10 cellular contexts compared by ENCODE assay signal in the genomic region with DNA sequence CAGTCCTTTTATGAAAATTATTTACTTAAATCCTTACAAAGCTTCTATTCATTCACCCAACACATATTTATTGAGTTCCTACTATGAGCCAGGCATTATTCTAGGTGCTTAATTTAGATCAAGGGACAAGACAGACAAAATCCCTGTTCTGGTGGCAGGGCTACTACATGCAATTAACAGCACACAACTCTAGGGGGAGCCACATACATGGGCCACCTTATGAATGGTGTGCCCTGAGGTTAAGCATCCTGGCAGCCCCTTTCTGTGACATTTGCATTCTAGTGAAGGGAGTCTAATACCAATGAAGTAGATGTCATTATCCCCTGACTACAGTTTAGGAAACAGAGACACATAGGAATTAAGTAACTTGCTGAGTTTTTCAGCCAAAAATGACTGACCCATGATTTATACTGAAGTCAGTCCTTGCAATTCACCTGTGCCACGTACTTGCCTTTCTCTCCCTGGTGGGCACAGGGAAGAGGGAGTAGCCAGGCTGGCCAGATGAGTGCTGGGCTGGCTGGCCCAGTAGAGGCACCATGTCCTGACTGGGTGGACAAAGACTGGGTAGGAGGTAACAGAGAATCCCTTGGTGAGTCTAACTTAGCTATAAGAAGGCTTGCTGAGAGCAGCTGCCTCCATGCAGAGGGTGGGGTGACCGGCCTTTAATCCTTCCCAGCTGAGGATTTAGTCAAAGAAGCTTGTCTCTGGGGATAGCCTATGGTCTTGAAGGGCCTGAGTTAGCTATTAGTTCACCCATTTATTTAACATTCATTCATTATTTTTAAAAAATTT. TPM values are rescaled to one million over a fixed set of nuclear protein-coding genes. Genes with fewer than 3 reads are reported as not detected.
A peak's percentile ranks its signal among the peaks of the same experiment; 100 is the strongest.
DNase-seq lines count a peak whose midpoint lies in the region; ATAC-seq, FAIRE-seq and TF ChIP-seq lines count a peak whose summit lies in the region.
"Had no signal": no experiment of that assay in that cellular context is flagged by ENCODE, and none has a peak within 500 bp of the region (broad histone marks: within the 10 kb centered on the region; RNA-seq: fewer than 3 reads in every experiment).

No MANE protein-coding gene starts in this region.

- H3K4me1 ChIP-seq in A549 (peaks cover 11% of the 10 kb centered on the region), OCI-LY1 (ENCODE audit: insufficient read depth, low read length, severe bottlenecking) (no peaks in the 10 kb centered on the region)

- H3K27ac ChIP-seq in A549 (peak overlapping the region in 1 of 2 experiments; percentile 26; a peak in 1 of 6 replicates), OCI-LY1 (ENCODE audit: low read depth, low read length, poor library complexity, severe bottlenecking) (no peak overlapping the region)

- no peaks in the 10 kb centered on the region for H3K9me2 ChIP-seq in OCI-LY1 (ENCODE audit: low read depth, low read length)

- H2AFZ ChIP-seq in OCI-LY1 (ENCODE audit: low read length) = no peak overlapping the region

- no peak for TF ChIP-seq EP300 in A549 (IDR thresholded peaks at IDR 0.05)

- WGBS in A549 (ENCODE audit: missing lambda C conversion rate) = 49% methylated on average over 2 of the region's 2 CpGs

- H3K36me3 ChIP-seq in OCI-LY1 (ENCODE audit: insufficient read depth, low read length) = no peaks in the 10 kb centered on the region

- no peak for TF ChIP-seq POLR2A in A549 (IDR thresholded peaks at IDR 0.05; ENCODE audit: low read length)

- ATAC-seq in A549 = peak in 1 of 2 experiments; percentile 80; a peak in 3 of 6 replicates
- peak; percentile 29 for ATAC-seq in esophagus mucosa
- ATAC-seq in HG02973 (IDR thresholded peaks at IDR 0.05; ENCODE audit: unreplicated experiment) = no peak

- POLR2A ChIA-PET in A549 (lab: Yijun Ruan, JAX) = no interaction called here

- FAIRE-seq in A549 (lab: Jason Lieb, UNC) = no peak
- FAIRE-seq: GM18507 had no signal

- DNase-seq in A549 (ENCODE audit: low read depth in 1 of 2, low spot score in 1 of 2) (peak; percentile 14 to 37), inferior parietal cortex (ENCODE audit: extremely low spot score) (no peak), SK-N-DZ (ENCODE audit: low spot score) (no peak)
- no peak for DNase-seq in stimulated activated naive CD4-positive, alpha-beta T cell (lab: John Stamatoyannopoulos, UW)
- DNase-seq: activated CD8-positive, alpha-beta memory T cell treated with anti-CD3 and anti-CD28 coated beads, Interleukin-2, amount 50 U/mL, for 48 hours had no signal

- H3K9me3 ChIP-seq in A549 (no peaks in the 10 kb centered on the region), OCI-LY1 (ENCODE audit: low read length) (no peaks in the 10 kb centered on the region)

- H3K4me3 ChIP-seq in A549 (no peak overlapping the region), OCI-LY1 (ENCODE audit: low read depth, low read length, poor library complexity, severe bottlenecking) (no peak overlapping the region)

- H3K9ac ChIP-seq in OCI-LY1 (ENCODE audit: low read length) = no peak overlapping the region

- CTCF ChIA-PET in A549 (lab: Yijun Ruan, JAX) = interaction anchor here (0.6 to 3.2 kb wide), 9 partner anchors 8 to 1067 kb away, joined by 3 to 11 read pairs (median 5); a partner anchor contains a TSS

- TF ChIP-seq RAD21 in A549 (conservative IDR thresholded peaks at IDR 0.05 in 1 of 2, IDR thresholded peaks at IDR 0.05 in 1 of 2) = peak; percentile 53 to 75

- 0 out of 2 replicates have a peak, but pooled peaks cover 3% of the 10 kb centered on the region for H3K27me3 ChIP-seq in OCI-LY1 (ENCODE audit: insufficient read depth, low read length)

- no peak overlapping the region for H3K4me2 ChIP-seq in A549
- H3K4me2 ChIP-seq in OCI-LY1 (ENCODE audit: low read length) = no peak overlapping the region

- no peaks in the 10 kb centered on the region for H3K79me2 ChIP-seq in OCI-LY1 (ENCODE audit: insufficient read depth, low read length)

- H3F3A ChIP-seq in OCI-LY1 (ENCODE audit: insufficient read depth, low read length) = no peaks in the 10 kb centered on the region

- H4K20me1 ChIP-seq in OCI-LY1 (ENCODE audit: insufficient read depth, low read length) = no peaks in the 10 kb centered on the region

- TF ChIP-seq CTCF in A549 (IDR thresholded peaks at IDR 0.05) = peak; percentile 48
- TF ChIP-seq CTCF in GM12873 (IDR thresholded peaks at IDR 0.05; ENCODE audit: insufficient read depth, low read depth, low read length, missing control alignments) = peak; percentile 80
- peak; percentile 58 for TF ChIP-seq CTCF in OCI-LY1 (IDR thresholded peaks at IDR 0.05; ENCODE audit: low read length)

TF ChIP-seq in A549, 52 proteins besides CTCF, POLR2A, EP300 and RAD21:
- TF ChIP-seq RNF2 (IDR thresholded peaks at IDR 0.05; ENCODE audit: borderline replicate concordance, low read depth) (no peak), CEBPB (IDR thresholded peaks at IDR 0.05) (no peak), CHD2 (IDR thresholded peaks at IDR 0.05; ENCODE audit: low read length, partially characterized antibody) (no peak), GATA3 (IDR thresholded peaks at IDR 0.05; ENCODE audit: borderline replicate concordance) (no peak), HOXB5 (CRISPR knock-in tag; IDR thresholded peaks at IDR 0.05) (no peak), FOSL2 (IDR thresholded peaks at IDR 0.05) (no peak), FOSL2 (CRISPR knock-in tag; IDR thresholded peaks at IDR 0.05) (no peak), SMC3 (IDR thresholded peaks at IDR 0.05) (no peak)
- TF ChIP-seq, protein P1, sequence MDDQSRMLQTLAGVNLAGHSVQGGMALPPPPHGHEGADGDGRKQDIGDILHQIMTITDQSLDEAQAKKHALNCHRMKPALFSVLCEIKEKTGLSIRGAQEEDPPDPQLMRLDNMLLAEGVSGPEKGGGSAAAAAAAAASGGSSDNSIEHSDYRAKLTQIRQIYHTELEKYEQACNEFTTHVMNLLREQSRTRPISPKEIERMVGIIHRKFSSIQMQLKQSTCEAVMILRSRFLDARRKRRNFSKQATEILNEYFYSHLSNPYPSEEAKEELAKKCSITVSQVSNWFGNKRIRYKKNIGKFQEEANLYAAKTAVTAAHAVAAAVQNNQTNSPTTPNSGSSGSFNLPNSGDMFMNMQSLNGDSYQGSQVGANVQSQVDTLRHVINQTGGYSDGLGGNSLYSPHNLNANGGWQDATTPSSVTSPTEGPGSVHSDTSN (IDR thresholded peaks at IDR 0.05) = no peak

RNA-seq across cellular contexts. Expression of a gene that starts 52.0 kb away (rescaled TPM):
- polyA plus RNA-seq in A549 (2011; rRNA removed) (not detected in 2 replicates), A549 (2017; fragmentation: RNase III; extraction: RNeasy Plus Mini Kit Qiagen cat#74134 plus additional on column Dnase treatment) (0.04 TPM in 1 of 3 replicates, not detected in the others)
- not detected in 2 replicates for polyA plus RNA-seq in A549 (2012; cell fraction: cytosol; rRNA removed)
- not detected in 2 replicates for polyA plus RNA-seq in A549 (2012; cell fraction: nucleus; rRNA removed)
- not detected in 2 replicates for polyA minus RNA-seq in A549 (2011; rRNA and poly(A)+ RNA removed)
- total RNA-seq in esophagus mucosa = 0.32 TPM
- not detected in 2 replicates for polyA plus RNA-seq in SK-N-DZ (2014; cell fraction: cytosol; rRNA removed)
- polyA plus RNA-seq in SK-N-DZ (2014; cell fraction: nucleus; rRNA removed) = not detected in 2 replicates

RNA-seq across cellular contexts. Expression of a gene that starts 55.3 kb away (rescaled TPM):
- polyA plus RNA-seq in A549 (2011; rRNA removed) (4.9 and 5.4 TPM in 2 replicates), A549 (2017; fragmentation: RNase III; extraction: RNeasy Plus Mini Kit Qiagen cat#74134 plus additional on column Dnase treatment) (6.0 to 7.8 TPM (median 7.0 TPM) in 3 replicates)
- polyA plus RNA-seq in A549 (2012; cell fraction: cytosol; rRNA removed) = 0.96 and 1.3 TPM in 2 replicates
- polyA plus RNA-seq in A549 (2012; cell fraction: nucleus; rRNA removed) = 1.0 TPM in 2 replicates
- 19.9 and 22.1 TPM in 2 replicates for polyA minus RNA-seq in A549 (2011; rRNA and poly(A)+ RNA removed)
- total RNA-seq in esophagus mucosa = 342 TPM
- not detected in 2 replicates for polyA plus RNA-seq in SK-N-DZ (2014; cell fraction: cytosol; rRNA removed)
- not detected in 2 replicates for polyA plus RNA-seq in SK-N-DZ (2014; cell fraction: nucleus; rRNA removed)

Comparison
In these comparisons a context has a peak if more than half of its experiments do, and no peak if none do; other contexts are left out.
1. DNase-seq: peak in A549 (2 of 2); none in inferior parietal cortex (single experiment), SK-N-DZ (single experiment) and stimulated activated naive CD4-positive, alpha-beta T cell (0 of 6).
2. Peak in every context shown above with its lines, with median percentiles within 50 percentile points of each other: CTCF ChIP-seq.